In genomic region chr14:67514650-67515385, GRCh38 we compare ENCODE assay signal across 8 cellular contexts. TPM values are rescaled to one million over a fixed set of nuclear protein-coding genes. Genes with fewer than 3 reads are reported as not detected.
A peak's percentile ranks its signal among the peaks of the same experiment; 100 is the strongest.
DNase-seq lines count a peak whose midpoint lies in the region; ATAC-seq, FAIRE-seq and TF ChIP-seq lines count a peak whose summit lies in the region.

No MANE protein-coding gene starts in this region.

- TF ChIP-seq CTCF in A549 (IDR thresholded peaks at IDR 0.05) (no peak), WTC11 (IDR thresholded peaks at IDR 0.05) (no peak), colonic mucosa (IDR thresholded peaks at IDR 0.05) (no peak)

- TF ChIP-seq RAD21 in A549 (conservative IDR thresholded peaks at IDR 0.05 in 1 of 2, IDR thresholded peaks at IDR 0.05 in 1 of 2), result no peak

- WGBS in A549 (ENCODE audit: missing lambda C conversion rate), result 75% methylated on average over 4 of the region's 75 CpGs

- peak overlapping the region; percentile 67 to 90 (median 71) for H3K27ac Mint-ChIP-seq in IgD-negative memory B cell
- no peak overlapping the region for H3K27ac Mint-ChIP-seq in WTC11

- H3K36me3 Mint-ChIP-seq in IgD-negative memory B cell, result no peaks in the 10 kb centered on the region
- H3K36me3 Mint-ChIP-seq in WTC11, result no peaks in the 10 kb centered on the region

- no peaks in the 10 kb centered on the region for H3K36me3 ChIP-seq in colonic mucosa

- peak overlapping the region; percentile 89 for H3K4me2 ChIP-seq in A549

- FAIRE-seq in A549 (lab: Jason Lieb, UNC), result no peak

- no peak for TF ChIP-seq POLR2A in A549 (IDR thresholded peaks at IDR 0.05; ENCODE audit: low read length)

- peak overlapping the region; percentile 63 to 88 for H3K27ac ChIP-seq in A549
- H3K27ac ChIP-seq in colonic mucosa, result peak overlapping the region; percentile 69

- DNase-seq in A549 (ENCODE audit: low read depth in 1 of 2, low spot score in 1 of 2) (peak in 1 of 2 experiments; percentile 45), WTC11 (ENCODE audit: low spot score) (peak; percentile 32), colonic mucosa (peak; percentile 52), left lobe of liver (ENCODE audit: low spot score) (peak; percentile 53)
- peak; percentile 24 for DNase-seq in stimulated activated CD4-positive, alpha-beta T cell treated with anti-CD3 and anti-CD28 coated beads, Interleukin-4, amount 100 ng/mL, for 24 hours

- no peaks in the 10 kb centered on the region for H3K9me3 Mint-ChIP-seq in IgD-negative memory B cell
- H3K9me3 Mint-ChIP-seq in WTC11, result no peaks in the 10 kb centered on the region

- H3K4me3 ChIP-seq in A549, result peak overlapping the region; percentile 78
- peak overlapping the region; percentile 97 for H3K4me3 ChIP-seq in colonic mucosa

- CTCF ChIA-PET in A549 (lab: Yijun Ruan, JAX), result interaction anchor here (2.8 to 9.0 kb wide), 5 partner anchors 12 to 88 kb away, joined by 10 to 73 read pairs (median 15); no protein-coding TSS in a partner anchor
- CTCF ChIA-PET in WTC11 (lab: Charles Lee), result interaction anchor here (0.5 to 8.5 kb wide), 10 partner anchors 12 to 231 kb away, joined by 3 to 83 read pairs (median 6); partner anchors contain the start of genes ATP6V1D, PIGH and PLEKHH1

- H3K9me3 ChIP-seq in A549 (no peaks in the 10 kb centered on the region), colonic mucosa (no peaks in the 10 kb centered on the region)

- no peaks in the 10 kb centered on the region for H3K4me1 ChIP-seq in A549
- H3K4me1 ChIP-seq in colonic mucosa, result peaks cover 9% of the 10 kb centered on the region

- no peak for TF ChIP-seq EP300 in A549 (IDR thresholded peaks at IDR 0.05)

- H3K4me1 Mint-ChIP-seq in IgD-negative memory B cell (peaks cover 25 to 34% (median 32%) of the 10 kb centered on the region in 3 donors), WTC11 (peaks cover 21% of the 10 kb centered on the region)

- peak overlapping the region; percentile 29 to 85 for H3K9ac ChIP-seq in colonic mucosa (ENCODE audit: low read depth in 2 of 2, low read length in 2 of 2)

- ATAC-seq in A549 (peak; percentile 54 to 65; a peak in 5 of 6 replicates), GM18867 (IDR thresholded peaks at IDR 0.05; ENCODE audit: unreplicated experiment) (peak; percentile 58), WTC11 (peak; percentile 57), left lobe of liver (peak; percentile 74), GM21360 (IDR thresholded peaks at IDR 0.05; ENCODE audit: unreplicated experiment) (no peak)

- POLR2A ChIA-PET in A549 (lab: Yijun Ruan, JAX) (no interaction called here), WTC11 (lab: Charles Lee) (interaction anchor here (0.9 kb wide), 1 partner anchor 18 kb away, joined by 3 read pairs; no protein-coding TSS in a partner anchor)

- intact Hi-C loops in colonic mucosa (cut with DNase I), result no loop called here

- H3K27me3 Mint-ChIP-seq in IgD-negative memory B cell, result no peaks in the 10 kb centered on the region
- H3K27me3 Mint-ChIP-seq in WTC11 (ENCODE audit: low read depth), result peaks cover 77% of the 10 kb centered on the region

- H3K4me3 Mint-ChIP-seq in IgD-negative memory B cell (peak overlapping the region; percentile 89 to 96 (median 94)), WTC11 (peak overlapping the region; percentile 80)

- no peaks in the 10 kb centered on the region for H3K27me3 ChIP-seq in colonic mucosa

TF ChIP-seq in A549, 52 proteins besides CTCF, POLR2A, EP300 and RAD21 (continues in another document):
- TF ChIP-seq TP53 (CRISPR knock-in tag; IDR thresholded peaks at IDR 0.05) (no peak), RNF2 (IDR thresholded peaks at IDR 0.05; ENCODE audit: borderline replicate concordance, low read depth) (no peak), NR3C1 (IDR thresholded peaks at IDR 0.05) (no peak), ESRRA (IDR thresholded peaks at IDR 0.05; ENCODE audit: borderline replicate concordance, low read length) (no peak), CBX8 (IDR thresholded peaks at IDR 0.05) (no peak), GATA3 (IDR thresholded peaks at IDR 0.05; ENCODE audit: borderline replicate concordance) (no peak)
- TF ChIP-seq, protein P1, sequence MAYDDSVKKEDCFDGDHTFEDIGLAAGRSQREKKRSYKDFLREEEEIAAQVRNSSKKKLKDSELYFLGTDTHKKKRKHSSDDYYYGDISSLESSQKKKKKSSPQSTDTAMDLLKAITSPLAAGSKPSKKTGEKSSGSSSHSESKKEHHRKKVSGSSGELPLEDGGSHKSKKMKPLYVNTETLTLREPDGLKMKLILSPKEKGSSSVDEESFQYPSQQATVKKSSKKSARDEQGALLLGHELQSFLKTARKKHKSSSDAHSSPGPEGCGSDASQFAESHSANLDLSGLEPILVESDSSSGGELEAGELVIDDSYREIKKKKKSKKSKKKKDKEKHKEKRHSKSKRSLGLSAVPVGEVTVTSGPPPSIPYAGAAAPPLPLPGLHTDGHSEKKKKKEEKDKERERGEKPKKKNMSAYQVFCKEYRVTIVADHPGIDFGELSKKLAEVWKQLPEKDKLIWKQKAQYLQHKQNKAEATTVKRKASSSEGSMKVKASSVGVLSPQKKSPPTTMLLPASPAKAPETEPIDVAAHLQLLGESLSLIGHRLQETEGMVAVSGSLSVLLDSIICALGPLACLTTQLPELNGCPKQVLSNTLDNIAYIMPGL (CRISPR knock-in tag; IDR thresholded peaks at IDR 0.05; ENCODE audit: borderline replicate concordance), result no peak
- TF ChIP-seq, protein P2, sequence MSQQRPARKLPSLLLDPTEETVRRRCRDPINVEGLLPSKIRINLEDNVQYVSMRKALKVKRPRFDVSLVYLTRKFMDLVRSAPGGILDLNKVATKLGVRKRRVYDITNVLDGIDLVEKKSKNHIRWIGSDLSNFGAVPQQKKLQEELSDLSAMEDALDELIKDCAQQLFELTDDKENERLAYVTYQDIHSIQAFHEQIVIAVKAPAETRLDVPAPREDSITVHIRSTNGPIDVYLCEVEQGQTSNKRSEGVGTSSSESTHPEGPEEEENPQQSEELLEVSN (IDR thresholded peaks at IDR 0.05; ENCODE audit: borderline replicate concordance, low read depth), result no peak

TF ChIP-seq in WTC11, 78 proteins besides CTCF, POLR2A, EP300 and RAD21:
- no peak for TF ChIP-seq ETV6 (CRISPR knock-in tag; IDR thresholded peaks at IDR 0.05)
- TF ChIP-seq IRF2 (CRISPR knock-in tag; IDR thresholded peaks at IDR 0.05; ENCODE audit: borderline replicate concordance, low read depth), result no peak
- TF ChIP-seq SP1 (CRISPR knock-in tag; conservative IDR thresholded peaks at IDR 0.05), result 0 out of 2 replicates have a peak, but pooled peaks have one; percentile 12
- TF ChIP-seq SOX15 (CRISPR knock-in tag; IDR thresholded peaks at IDR 0.05), result no peak
- TF ChIP-seq KAT7 (CRISPR knock-in tag; IDR thresholded peaks at IDR 0.05; ENCODE audit: borderline replicate concordance), result no peak
- 0 out of 2 replicates have a peak, but pooled peaks have one; percentile 21 for TF ChIP-seq CREM (CRISPR knock-in tag; IDR thresholded peaks at IDR 0.05)
TF ChIP-seq in WTC11: peak in this region for 2.

RNA-seq across cellular contexts. Expression of gene PLEKHH1, which starts 18.3 kb away (rescaled TPM):
- polyA plus RNA-seq in A549 (2011; rRNA removed) (5.1 and 6.7 TPM in 2 replicates), A549 (2017; fragmentation: RNase III; extraction: RNeasy Plus Mini Kit Qiagen cat#74134 plus additional on column Dnase treatment) (3.2 to 3.9 TPM (median 3.5 TPM) in 3 replicates), IgD-negative memory B cell (not detected)
- polyA plus RNA-seq in A549 (2012; cell fraction: cytosol; rRNA removed), result 3.4 and 4.3 TPM in 2 replicates
- polyA plus RNA-seq in A549 (2012; cell fraction: nucleus; rRNA removed), result 25.3 and 25.5 TPM in 2 replicates
- 4.8 and 6.6 TPM in 2 replicates for polyA minus RNA-seq in A549 (2011; rRNA and poly(A)+ RNA removed)
- total RNA-seq in WTC11 (2021) (45.4 to 49.8 TPM (median 48.3 TPM) in 3 replicates), colonic mucosa (10 to 100 TPM; 47.1 to 63.1 TPM), left lobe of liver (2.9 TPM)

RNA-seq across cellular contexts. Expression of gene TMEM229B, which starts 26.3 kb away (rescaled TPM):
- 0.19 and 0.28 TPM in 2 replicates for polyA plus RNA-seq in A549 (2011; rRNA removed)
- polyA plus RNA-seq in A549 (2012; cell fraction: cytosol; rRNA removed), result 0.04 and 0.09 TPM in 2 replicates
- 0.08 and 0.10 TPM in 2 replicates for polyA plus RNA-seq in A549 (2012; cell fraction: nucleus; rRNA removed)
- polyA plus RNA-seq in A549 (2017; fragmentation: RNase III; extraction: RNeasy Plus Mini Kit Qiagen cat#74134 plus additional on column Dnase treatment), result 0.22 to 0.40 TPM (median 0.31 TPM) in 3 replicates
- polyA minus RNA-seq in A549 (2011; rRNA and poly(A)+ RNA removed), result 0.50 and 1.3 TPM in 2 replicates
- 7.0 TPM for polyA plus RNA-seq in IgD-negative memory B cell
- 0.69 to 0.90 TPM (median 0.87 TPM) in 3 replicates for total RNA-seq in WTC11 (2021)
- 10 to 100 TPM in 1 of 2 donors, 1 to 10 TPM in 1; 6.9 to 11.3 TPM for total RNA-seq in colonic mucosa
- 0.93 TPM for total RNA-seq in left lobe of liver

Comparison
In these comparisons a context has a peak if more than half of its experiments do, and no peak if none do; other contexts are left out.
1. RNA of gene PLEKHH1, which starts 18.3 kb away (total RNA-seq): 47.1 to 63.1 TPM in colonic mucosa and 45.4 to 49.8 TPM in WTC11; 2.9 TPM in left lobe of liver (single experiment); every median in the first group is over 10 times any median in the second.